8 cellular contexts compared by ENCODE assay signal in genomic region chr12:30753761-30754382, GRCh38. TPM values are rescaled to one million over a fixed set of nuclear protein-coding genes. Genes with fewer than 3 reads are reported as not detected.
DNase-seq lines count a peak whose midpoint lies in the region; ATAC-seq and TF ChIP-seq lines count a peak whose summit lies in the region.

No MANE protein-coding gene starts in this region.

- peak overlapping the region; percentile 16 for H3K18ac ChIP-seq in trophoblast cell (ENCODE audit: low read length)

- peak overlapping the region; percentile 87 for H2AFZ ChIP-seq in fibroblast of lung (ENCODE audit: low read length)
- H2AFZ ChIP-seq in trophoblast cell (ENCODE audit: insufficient read depth, low read length, poor library complexity) = peak overlapping the region; percentile 81

- H4K20me1 ChIP-seq in fibroblast of lung (ENCODE audit: control insufficient read depth, extremely low read depth, insufficient read depth, low read length) = no peaks in the 10 kb centered on the region

- H4K8ac ChIP-seq in trophoblast cell (ENCODE audit: low read depth, low read length) = peak overlapping the region; percentile 59

- no peaks in the 10 kb centered on the region for H3K27me3 ChIP-seq in BE2C
- H3K27me3 ChIP-seq in HAP-1 (ENCODE audit: low read depth) = no peaks in the 10 kb centered on the region
- no peaks in the 10 kb centered on the region for H3K27me3 ChIP-seq in fibroblast of lung (ENCODE audit: control insufficient read depth, insufficient read depth, low read length)
- H3K27me3 ChIP-seq in trophoblast cell (ENCODE audit: insufficient read depth, low read length) = no peaks in the 10 kb centered on the region

- in situ Hi-C loops in HAP-1 (cut with MboI; ENCODE audit: low sequenced_read_pairs) (no loop called here), GM13976 (cut with MboI; ENCODE audit: low sequenced_read_pairs, unreplicated experiment) (no loop called here)

- H3K9me3 ChIP-seq in BE2C (no peaks in the 10 kb centered on the region), HAP-1 (no peaks in the 10 kb centered on the region), fibroblast of lung (ENCODE audit: control insufficient read depth, insufficient read depth, low read depth, low read length) (no peaks in the 10 kb centered on the region), trophoblast cell (ENCODE audit: insufficient read depth, low read depth, low read length) (no peaks in the 10 kb centered on the region)

- peak overlapping the region; percentile 56 for H2BK5ac ChIP-seq in trophoblast cell (ENCODE audit: low read depth, low read length, poor library complexity)

- peak overlapping the region; percentile 1 for H4K12ac ChIP-seq in trophoblast cell (ENCODE audit: low read depth, low read length)

- WGBS in trophoblast cell (ENCODE audit: extremely low coverage, insufficient coverage, insufficient read length) = no CpG with 5 or more reads among the region's 18 CpGs

- H3K79me2 ChIP-seq in fibroblast of lung (ENCODE audit: control insufficient read depth, insufficient read depth, low read length) = peaks cover 22% of the 10 kb centered on the region
- peaks cover 5% of the 10 kb centered on the region for H3K79me2 ChIP-seq in trophoblast cell (ENCODE audit: control insufficient read depth, insufficient read depth, low read length, poor library complexity)

- no peak overlapping the region for H2BK12ac ChIP-seq in trophoblast cell (ENCODE audit: low read length)

- H3K36me3 ChIP-seq in BE2C = no peaks in the 10 kb centered on the region
- no peaks in the 10 kb centered on the region; the same call in 1 of the 2 replicates for H3K36me3 ChIP-seq in HAP-1 (replicated peaks)
- no peaks in the 10 kb centered on the region for H3K36me3 ChIP-seq in fibroblast of lung (ENCODE audit: control insufficient read depth, insufficient read depth, low read length)
- H3K36me3 ChIP-seq in trophoblast cell (ENCODE audit: control insufficient read depth in 1 of 2, insufficient read depth in 2 of 2, low read length in 2 of 2) = no peaks in the 10 kb centered on the region

- peak overlapping the region; percentile 89 for H3K4me2 ChIP-seq in fibroblast of lung (ENCODE audit: extremely low read depth, insufficient read depth, low read length)
- H3K4me2 ChIP-seq in trophoblast cell (ENCODE audit: low read length) = peak overlapping the region; percentile 98

- H3K4me1 ChIP-seq in BE2C = peaks cover 6% of the 10 kb centered on the region
- peaks cover 12% of the 10 kb centered on the region for H3K4me1 ChIP-seq in HAP-1
- peaks cover 6% of the 10 kb centered on the region for H3K4me1 ChIP-seq in fibroblast of lung (ENCODE audit: control insufficient read depth, extremely low read depth, insufficient read depth, low read length)
- peaks cover 0 to 3% of the 10 kb centered on the region in 2 experiments for H3K4me1 ChIP-seq in trophoblast cell (ENCODE audit: control insufficient read depth in 1 of 2, insufficient read depth in 2 of 2, low read length in 2 of 2)

- H3K27ac ChIP-seq in fibroblast of lung (ENCODE audit: insufficient read depth, low read length) = peak overlapping the region; percentile 65
- peak overlapping the region; percentile 75 for H3K27ac ChIP-seq in trophoblast cell (ENCODE audit: low read depth, low read length)

- peak overlapping the region; percentile 72 for H3K4me3 ChIP-seq in BE2C (ENCODE audit: low read depth, low read length)
- H3K4me3 ChIP-seq in HAP-1 = peak overlapping the region; percentile 63
- H3K4me3 ChIP-seq in fibroblast of lung (replicated peaks in 1 of 4; ENCODE audit: control extremely low read depth in 1 of 4, insufficient read depth in 1 of 4, low read depth in 3 of 4, low read length in 4 of 4) = peak overlapping the region; percentile 69 to 94 (median 75)
- H3K4me3 ChIP-seq in trophoblast cell (ENCODE audit: low read depth, low read length) = peak overlapping the region; percentile 79

- peak overlapping the region; percentile 4 for H4K91ac ChIP-seq in trophoblast cell (ENCODE audit: low read depth, low read length)

- peak; percentile 28 for ATAC-seq in SK-N-SH treated with all-trans-retinoic acid at 6 μM for 48 hours
- no peak for ATAC-seq in HG03571 (IDR thresholded peaks at IDR 0.05; ENCODE audit: unreplicated experiment)
- no peak for ATAC-seq in HG03432 (IDR thresholded peaks at IDR 0.05; ENCODE audit: unreplicated experiment)

- DNase-seq in BE2C (no peak), HAP-1 (ENCODE audit: low spot score in 2 of 2) (peak; percentile 10 to 36), fibroblast of lung (ENCODE audit: low read depth in 2 of 2) (peak; percentile 43 to 56), trophoblast cell (peak; percentile 18 to 70), GM13976 (ENCODE audit: low spot score) (no peak)

- H2BK120ac ChIP-seq in trophoblast cell (ENCODE audit: insufficient read depth, low read length, poor library complexity) = no peak overlapping the region

- H3K79me1 ChIP-seq in trophoblast cell (ENCODE audit: low read length) = peaks cover 8% of the 10 kb centered on the region

- no peak for TF ChIP-seq CTCF in BE2C (IDR thresholded peaks at IDR 0.05; ENCODE audit: low read depth, low read length)
- TF ChIP-seq CTCF in fibroblast of lung (conservative IDR thresholded peaks at IDR 0.05 in 1 of 2, IDR thresholded peaks at IDR 0.05 in 1 of 2; ENCODE audit: low read depth in 1 of 2, low read length in 2 of 2) = no peak
- TF ChIP-seq CTCF in GM13976 (IDR thresholded peaks at IDR 0.05; ENCODE audit: borderline replicate concordance, control extremely low read depth, extremely low read depth, insufficient read depth, missing control alignments) = no peak

- no peak overlapping the region for H3K4ac ChIP-seq in trophoblast cell (ENCODE audit: low read depth, low read length)

- H2AK5ac ChIP-seq in trophoblast cell (ENCODE audit: low read length) = peak overlapping the region; percentile 20

- H3K9ac ChIP-seq in fibroblast of lung (ENCODE audit: insufficient read depth, low read length) = peak overlapping the region; percentile 55
- peak overlapping the region; percentile 54 for H3K9ac ChIP-seq in trophoblast cell (ENCODE audit: low read length)

- H3K14ac ChIP-seq in trophoblast cell (ENCODE audit: low read length) = peak overlapping the region; percentile 46

- H3K23ac ChIP-seq in trophoblast cell (ENCODE audit: low read length) = peak overlapping the region; percentile 63

TF ChIP-seq in SK-N-SH treated with all-trans-retinoic acid at 6 μM for 48 hours, 23 proteins besides CTCF, POLR2A, EP300 and RAD21 (continues in another document):
- TF ChIP-seq ARNTL (CRISPR knock-in tag; IDR thresholded peaks at IDR 0.05; ENCODE audit: borderline replicate concordance, low read depth) (no peak), ZNF565 (CRISPR knock-in tag; conservative IDR thresholded peaks at IDR 0.05; ENCODE audit: low read depth) (no peak), RARB (CRISPR knock-in tag; IDR thresholded peaks at IDR 0.05) (no peak), SNAI2 (CRISPR knock-in tag; IDR thresholded peaks at IDR 0.05) (no peak), TSHZ2 (CRISPR knock-in tag; IDR thresholded peaks at IDR 0.05) (no peak), ZNF8 (CRISPR knock-in tag; IDR thresholded peaks at IDR 0.05) (no peak), ESRRG (CRISPR knock-in tag; IDR thresholded peaks at IDR 0.05) (no peak), TOX (CRISPR knock-in tag; IDR thresholded peaks at IDR 0.05; ENCODE audit: borderline replicate concordance) (no peak), PPARA (CRISPR knock-in tag; IDR thresholded peaks at IDR 0.05; ENCODE audit: borderline replicate concordance) (no peak), CSDC2 (CRISPR knock-in tag; IDR thresholded peaks at IDR 0.05) (no peak), OSR1 (CRISPR knock-in tag; IDR thresholded peaks at IDR 0.05) (no peak), ISL1 (CRISPR knock-in tag; IDR thresholded peaks at IDR 0.05) (no peak), ZFP3 (CRISPR knock-in tag; IDR thresholded peaks at IDR 0.05) (no peak), TCF4 (CRISPR knock-in tag; IDR thresholded peaks at IDR 0.05; ENCODE audit: borderline replicate concordance) (no peak)

RNA-seq across cellular contexts. Expression of gene CAPRIN2, which starts 0.9 kb away (rescaled TPM):
- polyA plus RNA-seq in BE2C (2012; ENCODE audit: insufficient read depth, insufficient read length, low read depth) = 8.9 TPM
- total RNA-seq in fibroblast of lung = 17.2 and 20.3 TPM in 2 replicates
- 10.4 and 10.8 TPM in 2 replicates for polyA plus RNA-seq in fibroblast of lung
- polyA plus RNA-seq in fibroblast of lung (2012) = 6.9 and 8.2 TPM in 2 replicates
- polyA minus RNA-seq in fibroblast of lung (ENCODE audit: low replicate concordance) = 2.7 TPM in 1 of 2 replicates, not detected in the other
- polyA plus RNA-seq in trophoblast cell (2013) = 16.7 and 17.8 TPM in 2 replicates

RNA-seq across cellular contexts. Expression of gene IPO8, which starts 58.2 kb away (rescaled TPM):
- polyA plus RNA-seq in BE2C (2012; ENCODE audit: insufficient read depth, insufficient read length, low read depth) = 20.0 TPM
- total RNA-seq in fibroblast of lung = 38.0 and 41.5 TPM in 2 replicates
- 12.4 and 15.0 TPM in 2 replicates for polyA plus RNA-seq in fibroblast of lung
- 23.0 and 30.1 TPM in 2 replicates for polyA plus RNA-seq in fibroblast of lung (2012)
- 10.7 and 51.1 TPM in 2 replicates for polyA minus RNA-seq in fibroblast of lung (ENCODE audit: low replicate concordance)
- 16.2 and 16.7 TPM in 2 replicates for polyA plus RNA-seq in trophoblast cell (2013)

Comparison
In these comparisons a context has a peak if more than half of its experiments do, and no peak if none do; other contexts are left out.
1. DNase-seq: peak in HAP-1 (2 of 2), fibroblast of lung (2 of 2) and trophoblast cell (2 of 2); none in BE2C (single experiment) and GM13976 (single experiment).
2. Peak in every context shown above with its lines, with median percentiles within 50 percentile points of each other: H3K4me3 ChIP-seq.